Comparison of ENCODE assay signal across 1 cellular context in genomic region chr11:62245271-62245753, GRCh38.
TF ChIP-seq lines count a peak whose summit lies in the region.

No MANE protein-coding gene starts in this region.

TF ChIP-seq in H1, 55 proteins besides CTCF, POLR2A, EP300 and RAD21:
- no peak for TF ChIP-seq EGR1 (IDR thresholded peaks at IDR 0.05; ENCODE audit: borderline replicate concordance, low read depth, low read length)
- no peak for TF ChIP-seq SP4 (IDR thresholded peaks at IDR 0.05; ENCODE audit: low read length)
- TF ChIP-seq TCF12 (IDR thresholded peaks at IDR 0.05; ENCODE audit: low read depth, low read length): no peak
- TF ChIP-seq SP1 (IDR thresholded peaks at IDR 0.05; ENCODE audit: low read depth, low read length): no peak
- TF ChIP-seq PHF8 (conservative IDR thresholded peaks at IDR 0.05; ENCODE audit: low read depth, low read length): no peak
- TF ChIP-seq SRF (IDR thresholded peaks at IDR 0.05; ENCODE audit: low read depth, low read length): no peak
- TF ChIP-seq CEBPB (IDR thresholded peaks at IDR 0.05; ENCODE audit: low read depth, low read length): no peak
- no peak for TF ChIP-seq GTF2F1 (IDR thresholded peaks at IDR 0.05; ENCODE audit: borderline replicate concordance, low read depth, low read length)
- TF ChIP-seq HDAC2 (IDR thresholded peaks at IDR 0.05; ENCODE audit: borderline replicate concordance in 1 of 2, low read depth in 2 of 2, low read length in 2 of 2): no peak
- TF ChIP-seq SUZ12 (IDR thresholded peaks at IDR 0.05; ENCODE audit: low read length): no peak
- TF ChIP-seq KDM1A (IDR thresholded peaks at IDR 0.05; ENCODE audit: borderline replicate concordance, low read length): no peak
- TF ChIP-seq CBX8 (IDR thresholded peaks at IDR 0.05; ENCODE audit: borderline replicate concordance, low read depth, low read length): no peak
- TF ChIP-seq SIRT6 (IDR thresholded peaks at IDR 0.05; ENCODE audit: low read length): no peak
- no peak for TF ChIP-seq BCL11A (IDR thresholded peaks at IDR 0.05; ENCODE audit: low read depth in 2 of 2, low read length in 2 of 2)
- no peak for TF ChIP-seq POLR2AphosphoS5 (IDR thresholded peaks at IDR 0.05; ENCODE audit: low read depth, low read length)
- TF ChIP-seq MAFK (IDR thresholded peaks at IDR 0.05; ENCODE audit: low read depth, low read length): no peak
- TF ChIP-seq SAP30 (IDR thresholded peaks at IDR 0.05; ENCODE audit: insufficient read depth, insufficient replicate concordance, low read length): no peak
